8 cellular contexts compared by ENCODE assay signal in genomic region chr4:42101576-42101975, GRCh38. TPM values are rescaled to one million over a fixed set of nuclear protein-coding genes. Genes with fewer than 3 reads are reported as not detected.
DNase-seq lines count a peak whose midpoint lies in the region; ATAC-seq, FAIRE-seq and TF ChIP-seq lines count a peak whose summit lies in the region.
"Not testable (repeated sequence)": the region's sequence is repeated elsewhere in the genome, so short reads cannot be mapped to it uniquely, and the experiment has no call there.

No MANE protein-coding gene starts in this region.

- POLR2A ChIA-PET in A673 (lab: Charles Lee; ENCODE audit: low non-redundant PET); HepG2 (lab: Yijun Ruan, JAX): not testable (repeated sequence)

- not testable (repeated sequence) for TF ChIP-seq POLR2A in HepG2 (IDR thresholded peaks at IDR 0.05; ENCODE audit: insufficient read depth in 1 of 2, low read depth in 2 of 2, low read length in 2 of 2)

- DNase-seq in A673 (ENCODE audit: low spot score) (peak; percentile 57), GM23248 (peak; percentile 41), HT1080 (ENCODE audit: low read depth) (peak; percentile 93), NCI-H226 (peak; percentile 75), T1000 (lab: John Stamatoyannopoulos, UW) (peak; percentile 31), bronchial epithelial cell (ENCODE audit: low read depth) (peak; percentile 91), fibroblast of villous mesenchyme (ENCODE audit: low read depth) (peak; percentile 42)
- not testable (repeated sequence) for DNase-seq in HepG2 (ENCODE audit: low spot score)

- BruUV-seq in A673 (replicated peaks; lab: Mats Ljungman, UMichigan); HepG2 (replicated peaks; lab: Mats Ljungman, UMichigan): not testable (repeated sequence)

- H3K79me2 ChIP-seq in GM23248 (ENCODE audit: insufficient read depth); HepG2 (ENCODE audit: insufficient read depth, low read length): not testable (repeated sequence)

- not testable (repeated sequence) for TF ChIP-seq RAD21 in HepG2 (CRISPR knock-in tag; IDR thresholded peaks at IDR 0.05)

- intact Hi-C loops in A673 (cut with micrococcal nuclease; ENCODE audit: unreplicated experiment); HepG2 (cut with micrococcal nuclease; ENCODE audit: unreplicated experiment): not testable (repeated sequence)

- not testable (repeated sequence) for H2AFZ ChIP-seq in GM23248; HepG2 (ENCODE audit: low read length)

- not testable (repeated sequence) for H3K27ac ChIP-seq in A673 (ENCODE audit: low read depth, low read length, poor library complexity, severe bottlenecking); GM23248; HepG2 (ENCODE audit: extremely low read length, insufficient read depth, low read length)

- not testable (repeated sequence) for H3K9ac ChIP-seq in GM23248; HepG2 (ENCODE audit: insufficient read depth, low read depth, low read length)

- not testable (repeated sequence) for ATAC-seq in HepG2

- FAIRE-seq in bronchial epithelial cell (lab: Jason Lieb, UNC): peak; percentile 94
- FAIRE-seq in HepG2 (lab: Jason Lieb, UNC): not testable (repeated sequence)

- H3K4me1 ChIP-seq in A673 (ENCODE audit: insufficient read depth, low read length, poor library complexity, severe bottlenecking); GM23248 (ENCODE audit: insufficient read depth); HepG2 (ENCODE audit: insufficient read depth, low read length): not testable (repeated sequence)

- TF ChIP-seq CTCF in A673 (conservative IDR thresholded peaks at IDR 0.05; ENCODE audit: low read depth, low read length); bronchial epithelial cell (IDR thresholded peaks at IDR 0.05; ENCODE audit: insufficient read depth, low read length, severe bottlenecking); fibroblast of villous mesenchyme (IDR thresholded peaks at IDR 0.05; ENCODE audit: insufficient read depth, low read depth, low read length); HepG2 (CRISPR knock-in tag; IDR thresholded peaks at IDR 0.05): not testable (repeated sequence)

- H3K4me3 ChIP-seq in A673 (ENCODE audit: low read depth, low read length, poor library complexity, severe bottlenecking); GM23248; bronchial epithelial cell (ENCODE audit: low read depth, low read length); fibroblast of villous mesenchyme (ENCODE audit: low read depth, low read length); HepG2 (replicated peaks in 1 of 3; ENCODE audit: insufficient read depth in 1 of 3, low read depth in 2 of 3, low read length in 3 of 3): not testable (repeated sequence)

- H4K20me1 ChIP-seq in GM23248 (ENCODE audit: insufficient read depth); HepG2 (ENCODE audit: insufficient read depth, low read length): not testable (repeated sequence)

- H3K4me2 ChIP-seq in GM23248 (ENCODE audit: unreplicated experiment); HepG2 (ENCODE audit: low read depth, low read length): not testable (repeated sequence)

- not testable (repeated sequence) for TF ChIP-seq EP300 in HepG2 (IDR thresholded peaks at IDR 0.05; ENCODE audit: low read depth in 2 of 2, low read length in 2 of 2); HepG2 (CRISPR knock-in tag; IDR thresholded peaks at IDR 0.05; ENCODE audit: borderline replicate concordance)

- 60 to 62% methylated on average over 4 of the region's 4 CpGs for WGBS in GM23248 (ENCODE audit: low coverage in 1 of 2, low lambda C conversion rate in 2 of 2, missing lambda C conversion rate in 2 of 2), 2 experiments
- 45% methylated on average over 4 of the region's 4 CpGs for WGBS in HepG2 (ENCODE audit: low lambda C conversion rate)

- H3K9me3 ChIP-seq in A673 (ENCODE audit: low read depth, low read length, poor library complexity, severe bottlenecking); GM23248 (ENCODE audit: low read depth); HepG2 (ENCODE audit: low read length): not testable (repeated sequence)

- CTCF ChIA-PET in A673 (lab: Charles Lee); HepG2 (lab: Yijun Ruan, JAX; ENCODE audit: low intra/inter-chr PET ratio, low total read pairs): not testable (repeated sequence)

- in situ Hi-C loops in GM23248 (cut with MboI); HepG2 (cut with HindIII; ENCODE audit: extremely low pct_ligation_motif_present, low pct_unique_long_range_greater_than_20kb): not testable (repeated sequence)

- not testable (repeated sequence) for H3K9me2 ChIP-seq in GM23248 (ENCODE audit: insufficient read depth)

- not testable (repeated sequence) for H3K27me3 ChIP-seq in A673 (replicated peaks; ENCODE audit: insufficient read depth, low read depth, low read length, poor library complexity); GM23248 (replicated peaks; ENCODE audit: insufficient read depth); bronchial epithelial cell (ENCODE audit: control insufficient read depth, insufficient read depth, low read length); HepG2 (ENCODE audit: control insufficient read depth in 1 of 2, insufficient read depth in 2 of 2, low read length in 2 of 2)

- H3F3A ChIP-seq in GM23248 (ENCODE audit: insufficient read depth): not testable (repeated sequence)

- H3K36me3 ChIP-seq in A673 (ENCODE audit: insufficient read depth, low read length, poor library complexity, severe bottlenecking); GM23248 (ENCODE audit: low read depth); bronchial epithelial cell (ENCODE audit: control insufficient read depth, insufficient read depth, low read length); HepG2 (replicated peaks in 1 of 2; ENCODE audit: control insufficient read depth in 1 of 2, insufficient read depth in 2 of 2, low read length in 2 of 2): not testable (repeated sequence)

TF ChIP-seq in HepG2, 621 proteins besides CTCF, POLR2A, EP300 and RAD21:
- TF ChIP-seq ATF7 (IDR thresholded peaks at IDR 0.05): peak; percentile 25; the same call in 1 of the 2 replicates
- TF ChIP-seq ATF7 (CRISPR knock-in tag; IDR thresholded peaks at IDR 0.05): not testable (repeated sequence)
TF ChIP-seq in HepG2: peak in this region for 1; not testable (repeated sequence) for 620.

RNA-seq across cellular contexts. Expression of gene BEND4, which starts 50.9 kb away (rescaled TPM):
- total RNA-seq in A673 (2021) (0.13 and 0.31 TPM in 2 replicates), bronchial epithelial cell (not detected in 2 replicates), fibroblast of villous mesenchyme (not detected in 2 replicates), HepG2 (2016; rRNA removed; fragmentation: Illumina TruSeq; extraction: Trizol) (not detected in 2 replicates)
- total RNA-seq in GM23248 (2014; rRNA removed; shearing (Covaris generic)): not detected in 2 replicates
- polyA plus RNA-seq in GM23248 (2016; fragmentation: Nextera tagmentation; extraction: Ambion mirVana) (not detected in 2 replicates), HepG2 (2011; rRNA removed) (not detected in 2 replicates)
- total RNA-seq in HT1080 (2014; rRNA removed; shearing (Covaris generic)): 0.57 and 1.2 TPM in 2 replicates
- 0.66 and 0.84 TPM in 2 replicates for polyA plus RNA-seq in HT1080 (2015; cell fraction: cytosol; rRNA removed)
- 0.92 and 1.2 TPM in 2 replicates for polyA plus RNA-seq in HT1080 (2015; cell fraction: nucleus; rRNA removed)
- total RNA-seq in HepG2 (2016; cell fraction: cytosol; rRNA removed; fragmentation: Illumina TruSeq; extraction: Trizol; ENCODE audit: low read depth): not detected in 2 replicates
- total RNA-seq in HepG2 (2016; cell fraction: insoluble cytoplasmic fraction; rRNA removed; fragmentation: Illumina TruSeq; extraction: Trizol): not detected in 2 replicates
- not detected in 2 replicates for total RNA-seq in HepG2 (2016; cell fraction: membrane; rRNA removed; fragmentation: Illumina TruSeq; extraction: Trizol)
- not detected in 2 replicates for total RNA-seq in HepG2 (2016; cell fraction: nucleus; rRNA removed; fragmentation: Illumina TruSeq; extraction: Trizol)
- polyA plus RNA-seq in HepG2 (2011; cell fraction: cytosol; rRNA removed): not detected in 2 replicates
- polyA plus RNA-seq in HepG2 (2011; cell fraction: nucleus; rRNA removed): not detected in 2 replicates
- not detected in 2 replicates for polyA plus RNA-seq in HepG2 (2012)
- not detected in 2 replicates for polyA plus RNA-seq in HepG2 (2016; cell fraction: cytosol; fragmentation: Illumina TruSeq; extraction: Trizol; ENCODE audit: low read depth)
- polyA plus RNA-seq in HepG2 (2016; cell fraction: insoluble cytoplasmic fraction; fragmentation: Illumina TruSeq; extraction: Trizol; ENCODE audit: low read depth): not detected in 2 replicates
- polyA plus RNA-seq in HepG2 (2016; cell fraction: membrane; fragmentation: Illumina TruSeq; extraction: Trizol; ENCODE audit: low read depth): not detected in 2 replicates
- polyA plus RNA-seq in HepG2 (2016; cell fraction: nucleus; fragmentation: Illumina TruSeq; extraction: Trizol; ENCODE audit: insufficient read depth, low read depth): not detected in 2 replicates
- polyA minus RNA-seq in HepG2 (2011; rRNA and poly(A)+ RNA removed; ENCODE audit: low replicate concordance): not detected in 2 replicates
- not detected in 2 replicates for polyA minus RNA-seq in HepG2 (2011; cell fraction: cytosol; rRNA and poly(A)+ RNA removed)
- not detected in 2 replicates for polyA minus RNA-seq in HepG2 (2011; cell fraction: nucleus; rRNA and poly(A)+ RNA removed)
